In the genomic region with DNA sequence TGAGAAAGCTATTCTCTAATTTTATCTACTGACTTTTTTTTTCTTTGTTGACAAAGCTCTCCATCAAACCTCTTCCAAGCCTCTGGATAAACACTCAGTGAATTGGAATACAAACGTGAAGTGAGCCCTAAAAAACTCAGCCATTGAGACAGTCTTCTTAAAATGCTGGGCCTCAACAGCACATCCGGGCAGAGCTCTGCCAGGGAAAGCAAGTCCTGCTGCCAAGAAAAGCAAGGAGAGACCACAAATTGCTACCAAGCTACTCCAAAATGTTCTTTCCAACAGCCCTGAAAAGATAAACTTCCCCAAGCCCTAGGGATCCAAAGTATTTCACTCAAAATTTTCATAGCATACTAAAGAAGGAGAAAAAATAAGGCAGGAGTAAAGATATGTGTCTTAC, we compare ENCODE assay signal across 13 cellular contexts. TPM values are rescaled to one million over a fixed set of nuclear protein-coding genes. Genes with fewer than 3 reads are reported as not detected.
DNase-seq lines count a peak whose midpoint lies in the region; ATAC-seq, FAIRE-seq and TF ChIP-seq lines count a peak whose summit lies in the region.
"Had no signal": no experiment of that assay in that cellular context is flagged by ENCODE, and none has a peak within 500 bp of the region (broad histone marks: within the 10 kb centered on the region; RNA-seq: fewer than 3 reads in every experiment).

No MANE protein-coding gene starts in this region.

- intact Hi-C loops in left ventricle myocardium inferior (cut with micrococcal nuclease) (no loop called here), tibial artery (cut with DNase I; ENCODE audit: low total_unique reads) (no loop called here), left colon (cut with DNase I, micrococcal nuclease) (no loop called here)

- H3K4me2 ChIP-seq in astrocyte (ENCODE audit: low read length), result peak overlapping the region; percentile 7

- TF ChIP-seq CTCF in astrocyte (IDR thresholded peaks at IDR 0.05; ENCODE audit: insufficient read depth, low read depth, low read length) (no peak), left ventricle myocardium inferior (IDR thresholded peaks at IDR 0.05; ENCODE audit: borderline replicate concordance) (no peak), tibial artery (IDR thresholded peaks at IDR 0.05) (no peak)

- no peaks in the 10 kb centered on the region for H3K4me1 Mint-ChIP-seq in astrocyte (ENCODE audit: low read depth, unreplicated experiment)

- no peaks in the 10 kb centered on the region for H3K9me3 ChIP-seq in astrocyte (ENCODE audit: insufficient read depth, low read depth, low read length)
- no peaks in the 10 kb centered on the region for H3K9me3 ChIP-seq in left ventricle myocardium inferior (replicated peaks)
- H3K9me3 ChIP-seq in tibial artery, result no peaks in the 10 kb centered on the region
- H3K9me3 ChIP-seq: spleen had no signal

- H3K4me3 Mint-ChIP-seq in astrocyte (ENCODE audit: unreplicated experiment), result no peak overlapping the region
- H3K4me3 Mint-ChIP-seq: dendritic cell treated with granulocyte-macrophage colony-stimulating factor and Interleukin-4, amounts not matched to agents 40 ng/mL and 50 ng/mL, for 4 days had no signal

- peaks cover 22% of the 10 kb centered on the region for H3K27me3 ChIP-seq in astrocyte (ENCODE audit: insufficient read depth, low read length)
- peaks cover 77% of the 10 kb centered on the region for H3K27me3 ChIP-seq in left ventricle myocardium inferior (ENCODE audit: low read depth)
- peaks cover 0 to 16% of the 10 kb centered on the region in 2 donors for H3K27me3 ChIP-seq in tibial artery

- peak; percentile 72 for FAIRE-seq in astrocyte (lab: Jason Lieb, UNC)
- FAIRE-seq: HepG2 had no signal

- no peak overlapping the region for H2AFZ ChIP-seq in astrocyte (ENCODE audit: low read depth, low read length)

- H3K9me3 Mint-ChIP-seq in astrocyte (ENCODE audit: unreplicated experiment), result peaks cover 13% of the 10 kb centered on the region
- H3K9me3 Mint-ChIP-seq: dendritic cell treated with granulocyte-macrophage colony-stimulating factor and Interleukin-4, amounts not matched to agents 40 ng/mL and 50 ng/mL, for 4 days had no signal

- H3K36me3 ChIP-seq in astrocyte (ENCODE audit: insufficient read depth, low read length), result no peaks in the 10 kb centered on the region
- H3K36me3 ChIP-seq in left ventricle myocardium inferior, result no peaks in the 10 kb centered on the region
- H3K36me3 ChIP-seq in tibial artery, result no peaks in the 10 kb centered on the region
- H3K36me3 ChIP-seq: spleen had no signal

- DNase-seq in NCI-H1417 (lab: John Stamatoyannopoulos, UW) (peak in 2 of 3 experiments; percentile 56 to 64), NCI-H1417 treated with DMSO at 0.1 percent for 48 hours (lab: John Stamatoyannopoulos, UW) (no peak), astrocyte (ENCODE audit: low read depth) (peak; percentile 71), left ventricle myocardium inferior (peak; percentile 27), tibial artery (peak in 1 of 2 donors; percentile 77), left colon (no peak)
- DNase-seq in effector CD4-positive, alpha-beta T cell, result no peak
- DNase-seq: 8988T, spleen had no signal

- ATAC-seq in left colon (no peak), HG02938 (IDR thresholded peaks at IDR 0.05; ENCODE audit: unreplicated experiment) (no peak)
- ATAC-seq: HepG2 had no signal

- H3K4me3 ChIP-seq in astrocyte (ENCODE audit: insufficient read depth, low read depth, low read length) (no peak overlapping the region), left ventricle myocardium inferior (no peak overlapping the region), tibial artery (no peak overlapping the region)
- H3K4me3 ChIP-seq: spleen had no signal

- no peak overlapping the region for H3K9ac ChIP-seq in astrocyte (ENCODE audit: low read length)

- H3K27me3 Mint-ChIP-seq in astrocyte (ENCODE audit: low read depth, unreplicated experiment), result peaks cover 88% of the 10 kb centered on the region

- H4K20me1 ChIP-seq in astrocyte (ENCODE audit: insufficient read depth, low read length), result peaks cover 6% of the 10 kb centered on the region

- no peak overlapping the region for H3K27ac Mint-ChIP-seq in astrocyte (ENCODE audit: unreplicated experiment)
- H3K27ac Mint-ChIP-seq: dendritic cell treated with granulocyte-macrophage colony-stimulating factor and Interleukin-4, amounts not matched to agents 40 ng/mL and 50 ng/mL, for 4 days had no signal

- H3K36me3 Mint-ChIP-seq in astrocyte (ENCODE audit: low read depth, unreplicated experiment), result peaks cover 21% of the 10 kb centered on the region

- H3K4me1 ChIP-seq in astrocyte (ENCODE audit: insufficient read depth, low read length), result peaks cover 11% of the 10 kb centered on the region
- H3K4me1 ChIP-seq in left ventricle myocardium inferior, result peaks cover 19% of the 10 kb centered on the region
- H3K4me1 ChIP-seq in tibial artery, result peaks cover 0 to 37% (median 28%) of the 10 kb centered on the region in 4 donors
- H3K4me1 ChIP-seq: spleen had no signal

- no peaks in the 10 kb centered on the region for H3K79me2 ChIP-seq in astrocyte (ENCODE audit: insufficient read depth, low read length)

- no peak overlapping the region for H3K27ac ChIP-seq in astrocyte (ENCODE audit: low read depth, low read length)
- H3K27ac ChIP-seq in left ventricle myocardium inferior (replicated peaks), result peak overlapping the region; percentile 4
- peak overlapping the region; percentile 8 to 12 for H3K27ac ChIP-seq in tibial artery
- H3K27ac ChIP-seq: RWPE1, spleen had no signal

RNA-seq across cellular contexts. Expression of gene SLC1A2, which starts 7.8 kb away (rescaled TPM):
- 0.14 and 0.25 TPM in 2 replicates for total RNA-seq in astrocyte
- total RNA-seq in left ventricle myocardium inferior, result 8.4 TPM
- under 1 TPM; 0.43 to 0.50 TPM for total RNA-seq in left colon

Comparison
In these comparisons a context has a peak if more than half of its experiments do, and no peak if none do; other contexts are left out.
1. DNase-seq: peak in NCI-H1417 (2 of 3), astrocyte (single experiment) and left ventricle myocardium inferior (single experiment); none in NCI-H1417 treated with DMSO at 0.1 percent for 48 hours (single experiment), left colon (0 of 2) and effector CD4-positive, alpha-beta T cell (single experiment).